ENCODE assay signal across 21 cellular contexts in the genomic region with DNA sequence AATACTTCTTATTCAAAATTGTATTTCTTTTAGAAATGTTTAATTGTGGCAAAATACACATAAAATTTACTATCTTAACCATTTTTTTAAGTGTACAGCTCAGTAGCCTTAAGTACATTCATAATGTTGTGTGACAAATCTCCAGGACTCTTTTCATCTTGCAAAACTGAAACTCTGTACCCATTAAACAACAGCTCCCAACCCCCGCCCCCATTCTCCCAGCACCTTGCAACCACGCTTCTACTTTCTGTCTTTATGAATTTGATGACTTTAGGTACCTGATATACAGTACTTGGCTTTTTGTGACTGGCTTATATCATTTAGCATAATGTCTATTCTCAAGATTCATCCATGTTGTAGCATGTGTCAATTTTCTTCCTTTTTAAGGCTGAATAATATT. TPM values are rescaled to one million over a fixed set of nuclear protein-coding genes. Genes with fewer than 3 reads are reported as not detected.
DNase-seq lines count a peak whose midpoint lies in the region; ATAC-seq and TF ChIP-seq lines count a peak whose summit lies in the region.
"Had no signal": no experiment of that assay in that cellular context is flagged by ENCODE, and none has a peak within 500 bp of the region (broad histone marks: within the 10 kb centered on the region; RNA-seq: fewer than 3 reads in every experiment).

No MANE protein-coding gene starts in this region.

- no peaks in the 10 kb centered on the region for H3K4me1 ChIP-seq in tibial artery
- H3K4me1 ChIP-seq: body of pancreas, heart left ventricle, SJSA1 had no signal

- intact Hi-C loops in natural killer cell (cut with micrococcal nuclease) (no loop called here), tibial artery (cut with DNase I; ENCODE audit: low total_unique reads) (no loop called here)
- intact Hi-C loops in activated T-helper 1 cell treated with anti-CD3 and anti-CD28 coated beads, Interleukin-12 subunit alpha, Interleukin-12 subunit beta, Interleukin-2, Interleukin-4 antibody, amounts not matched to agents 30 ng/mL and 10 ng/mL and 1 ng/mL, durations not matched to agents 14 hours and 24 hours and 36 hours (cut with micrococcal nuclease): loop anchor here (1.0 kb wide), 3 partner anchors 11 to 21 kb away; no protein-coding TSS in a partner anchor

- H3K36me3 Mint-ChIP-seq in natural killer cell treated with Interleukin-12 subunit alpha and Interleukin-12 subunit beta and Interleukin-15 and Interleukin-18, amount 100 ng/mL, for 72 hours: no peaks in the 10 kb centered on the region
- no peaks in the 10 kb centered on the region for H3K36me3 Mint-ChIP-seq in natural killer cell
- peaks cover 2% of the 10 kb centered on the region for H3K36me3 Mint-ChIP-seq in activated T-helper 1 cell treated with anti-CD3 and anti-CD28 coated beads, Interleukin-12 subunit alpha, Interleukin-12 subunit beta, Interleukin-2, Interleukin-4 antibody, amounts not matched to agents 30 ng/mL and 10 ng/mL and 1 ng/mL, durations not matched to agents 14 hours and 24 hours and 36 hours (ENCODE audit: low read depth)
- H3K36me3 Mint-ChIP-seq: CD4-positive, alpha-beta memory T cell had no signal

- no peaks in the 10 kb centered on the region for H3K36me3 ChIP-seq in tibial artery
- H3K36me3 ChIP-seq: heart left ventricle, SJSA1, thoracic aorta had no signal

- peak in 1 of 2 donors; percentile 64 for ATAC-seq in natural killer cell treated with Interleukin-12 subunit alpha and Interleukin-12 subunit beta and Interleukin-15 and Interleukin-18, amount 100 ng/mL, for 72 hours
- no peak for ATAC-seq in natural killer cell
- ATAC-seq in GM19328 (IDR thresholded peaks at IDR 0.05; ENCODE audit: unreplicated experiment): no peak
- no peak for ATAC-seq in GM18517 (IDR thresholded peaks at IDR 0.05; ENCODE audit: unreplicated experiment)
- ATAC-seq: body of pancreas, HCT116, heart left ventricle had no signal

- no peak for TF ChIP-seq CTCF in natural killer cell (IDR thresholded peaks at IDR 0.05)
- TF ChIP-seq CTCF in tibial artery (IDR thresholded peaks at IDR 0.05): no peak

- no peaks in the 10 kb centered on the region for H3K9me3 Mint-ChIP-seq in natural killer cell treated with Interleukin-12 subunit alpha and Interleukin-12 subunit beta and Interleukin-15 and Interleukin-18, amount 100 ng/mL, for 72 hours
- no peaks in the 10 kb centered on the region for H3K9me3 Mint-ChIP-seq in natural killer cell
- H3K9me3 Mint-ChIP-seq in activated T-helper 1 cell treated with anti-CD3 and anti-CD28 coated beads, Interleukin-12 subunit alpha, Interleukin-12 subunit beta, Interleukin-2, Interleukin-4 antibody, amounts not matched to agents 30 ng/mL and 10 ng/mL and 1 ng/mL, durations not matched to agents 14 hours and 24 hours and 36 hours: no peaks in the 10 kb centered on the region
- H3K9me3 Mint-ChIP-seq: CD4-positive, alpha-beta memory T cell; T-helper 1 cell treated with Interleukin-12 subunit alpha and Interleukin-12 subunit beta and Interleukin-4 antibody, amounts not matched to agents 30 μg/mL and 1 μg/mL, for 36 hours had no signal

- peak overlapping the region; percentile 32 for H3K4me3 Mint-ChIP-seq in natural killer cell treated with Interleukin-12 subunit alpha and Interleukin-12 subunit beta and Interleukin-15 and Interleukin-18, amount 100 ng/mL, for 72 hours
- no peak overlapping the region for H3K4me3 Mint-ChIP-seq in natural killer cell
- no peak overlapping the region for H3K4me3 Mint-ChIP-seq in activated T-helper 1 cell treated with anti-CD3 and anti-CD28 coated beads, Interleukin-12 subunit alpha, Interleukin-12 subunit beta, Interleukin-2, Interleukin-4 antibody, amounts not matched to agents 30 ng/mL and 10 ng/mL and 1 ng/mL, durations not matched to agents 14 hours and 24 hours and 36 hours
- H3K4me3 Mint-ChIP-seq: CD4-positive, alpha-beta memory T cell; T-helper 1 cell treated with Interleukin-12 subunit alpha and Interleukin-12 subunit beta and Interleukin-4 antibody, amounts not matched to agents 30 μg/mL and 1 μg/mL, for 36 hours had no signal

- H3K27ac Mint-ChIP-seq in natural killer cell treated with Interleukin-12 subunit alpha and Interleukin-12 subunit beta and Interleukin-15 and Interleukin-18, amount 100 ng/mL, for 72 hours: peak overlapping the region in 1 of 2 donors; percentile 43
- no peak overlapping the region for H3K27ac Mint-ChIP-seq in natural killer cell
- peak overlapping the region; percentile 15 for H3K27ac Mint-ChIP-seq in activated T-helper 1 cell treated with anti-CD3 and anti-CD28 coated beads, Interleukin-12 subunit alpha, Interleukin-12 subunit beta, Interleukin-2, Interleukin-4 antibody, amounts not matched to agents 30 ng/mL and 10 ng/mL and 1 ng/mL, durations not matched to agents 14 hours and 24 hours and 36 hours
- H3K27ac Mint-ChIP-seq: CD4-positive, alpha-beta memory T cell; T-helper 1 cell treated with Interleukin-12 subunit alpha and Interleukin-12 subunit beta and Interleukin-4 antibody, amounts not matched to agents 30 μg/mL and 1 μg/mL, for 36 hours had no signal

- H3K4me3 ChIP-seq in tibial artery: no peak overlapping the region
- H3K4me3 ChIP-seq: body of pancreas, heart left ventricle, SJSA1, thoracic aorta had no signal

- H3K27me3 Mint-ChIP-seq in natural killer cell treated with Interleukin-12 subunit alpha and Interleukin-12 subunit beta and Interleukin-15 and Interleukin-18, amount 100 ng/mL, for 72 hours: no peaks in the 10 kb centered on the region
- no peaks in the 10 kb centered on the region for H3K27me3 Mint-ChIP-seq in natural killer cell (ENCODE audit: low read depth in 2 of 2)
- no peaks in the 10 kb centered on the region for H3K27me3 Mint-ChIP-seq in activated T-helper 1 cell treated with anti-CD3 and anti-CD28 coated beads, Interleukin-12 subunit alpha, Interleukin-12 subunit beta, Interleukin-2, Interleukin-4 antibody, amounts not matched to agents 30 ng/mL and 10 ng/mL and 1 ng/mL, durations not matched to agents 14 hours and 24 hours and 36 hours (ENCODE audit: insufficient read depth)
- H3K27me3 Mint-ChIP-seq: CD4-positive, alpha-beta memory T cell had no signal

- peaks cover 11 to 18% of the 10 kb centered on the region in 2 donors for H3K4me1 Mint-ChIP-seq in natural killer cell treated with Interleukin-12 subunit alpha and Interleukin-12 subunit beta and Interleukin-15 and Interleukin-18, amount 100 ng/mL, for 72 hours (ENCODE audit: low read depth in 2 of 2)
- no peaks in the 10 kb centered on the region for H3K4me1 Mint-ChIP-seq in natural killer cell
- H3K4me1 Mint-ChIP-seq in activated T-helper 1 cell treated with anti-CD3 and anti-CD28 coated beads, Interleukin-12 subunit alpha, Interleukin-12 subunit beta, Interleukin-2, Interleukin-4 antibody, amounts not matched to agents 30 ng/mL and 10 ng/mL and 1 ng/mL, durations not matched to agents 14 hours and 24 hours and 36 hours (ENCODE audit: low read depth): peaks cover 38% of the 10 kb centered on the region
- H3K4me1 Mint-ChIP-seq: CD4-positive, alpha-beta memory T cell had no signal

- DNase-seq in natural killer cell treated with Interleukin-12 subunit alpha and Interleukin-12 subunit beta and Interleukin-15 and Interleukin-18, amount 100 ng/mL, for 72 hours (ENCODE audit: low spot score): no peak
- DNase-seq in natural killer cell: no peak
- no peak for DNase-seq in activated T-helper 1 cell treated with anti-CD3 and anti-CD28 coated beads, Interleukin-12 subunit alpha, Interleukin-12 subunit beta, Interleukin-2, Interleukin-4 antibody, amounts not matched to agents 30 ng/mL and 10 ng/mL and 1 ng/mL, durations not matched to agents 14 hours and 24 hours and 36 hours (ENCODE audit: low spot score)
- peak; percentile 75 for DNase-seq in stimulated activated CD4-positive, alpha-beta T cell treated with anti-CD3 and anti-CD28 coated beads, Interleukin-1b, Interleukin-23, amount 100 ng/mL, for 48 hours
- DNase-seq in tibial artery: no peak
- DNase-seq: body of pancreas; CD4-positive, alpha-beta memory T cell; GDM1; heart left ventricle; KG1; NCI-H2171 had no signal

- no peaks in the 10 kb centered on the region for H3K27me3 ChIP-seq in tibial artery
- H3K27me3 ChIP-seq: body of pancreas, heart left ventricle had no signal

- H3K9me3 ChIP-seq in tibial artery: no peaks in the 10 kb centered on the region
- H3K9me3 ChIP-seq: body of pancreas, heart left ventricle, SJSA1, thoracic aorta had no signal

- H3K27ac ChIP-seq in tibial artery: no peak overlapping the region
- H3K27ac ChIP-seq: body of pancreas, heart left ventricle, SJSA1, thoracic aorta had no signal

RNA-seq across cellular contexts. Expression of a gene that starts 2.8 kb away (rescaled TPM):
- total RNA-seq in natural killer cell treated with Interleukin-12 subunit alpha and Interleukin-12 subunit beta and Interleukin-15 and Interleukin-18, amount 100 ng/mL, for 72 hours: 1 to 10 TPM; 7.2 to 9.5 TPM
- total RNA-seq in natural killer cell: not detected
- 1.5 and 2.2 TPM in 2 replicates for total RNA-seq in activated T-helper 1 cell treated with anti-CD3 and anti-CD28 coated beads, Interleukin-12 subunit alpha, Interleukin-12 subunit beta, Interleukin-2, Interleukin-4 antibody, amounts not matched to agents 30 ng/mL and 10 ng/mL and 1 ng/mL, durations not matched to agents 14 hours and 24 hours and 36 hours
- total RNA-seq: body of pancreas; CD4-positive, alpha-beta memory T cell; cerebellum; fibroblast of villous mesenchyme; heart left ventricle; pulmonary artery endothelial cell; SJSA1; skeletal muscle tissue; thoracic aorta had no signal

RNA-seq across cellular contexts. Expression of a gene that starts 10.7 kb away (rescaled TPM):
- total RNA-seq in natural killer cell treated with Interleukin-12 subunit alpha and Interleukin-12 subunit beta and Interleukin-15 and Interleukin-18, amount 100 ng/mL, for 72 hours: 10 to 100 TPM; 24.9 to 41.8 TPM
- 10 to 100 TPM; 21.0 to 31.2 (median 27.5) TPM for total RNA-seq in natural killer cell
- total RNA-seq in activated T-helper 1 cell treated with anti-CD3 and anti-CD28 coated beads, Interleukin-12 subunit alpha, Interleukin-12 subunit beta, Interleukin-2, Interleukin-4 antibody, amounts not matched to agents 30 ng/mL and 10 ng/mL and 1 ng/mL, durations not matched to agents 14 hours and 24 hours and 36 hours: 30.9 and 33.0 TPM in 2 replicates

RNA-seq across cellular contexts. Expression of a gene that starts 55.5 kb away (rescaled TPM):
- total RNA-seq in natural killer cell treated with Interleukin-12 subunit alpha and Interleukin-12 subunit beta and Interleukin-15 and Interleukin-18, amount 100 ng/mL, for 72 hours: 100 to 1,000 TPM; 351 to 512 TPM
- total RNA-seq in natural killer cell: 1,000 to 10,000 TPM; 1,190 to 1,513 (median 1,282) TPM
- total RNA-seq in activated T-helper 1 cell treated with anti-CD3 and anti-CD28 coated beads, Interleukin-12 subunit alpha, Interleukin-12 subunit beta, Interleukin-2, Interleukin-4 antibody, amounts not matched to agents 30 ng/mL and 10 ng/mL and 1 ng/mL, durations not matched to agents 14 hours and 24 hours and 36 hours: 190 and 198 TPM in 2 replicates
